Comparison of ENCODE assay signal across 15 cellular contexts in the genomic region with DNA sequence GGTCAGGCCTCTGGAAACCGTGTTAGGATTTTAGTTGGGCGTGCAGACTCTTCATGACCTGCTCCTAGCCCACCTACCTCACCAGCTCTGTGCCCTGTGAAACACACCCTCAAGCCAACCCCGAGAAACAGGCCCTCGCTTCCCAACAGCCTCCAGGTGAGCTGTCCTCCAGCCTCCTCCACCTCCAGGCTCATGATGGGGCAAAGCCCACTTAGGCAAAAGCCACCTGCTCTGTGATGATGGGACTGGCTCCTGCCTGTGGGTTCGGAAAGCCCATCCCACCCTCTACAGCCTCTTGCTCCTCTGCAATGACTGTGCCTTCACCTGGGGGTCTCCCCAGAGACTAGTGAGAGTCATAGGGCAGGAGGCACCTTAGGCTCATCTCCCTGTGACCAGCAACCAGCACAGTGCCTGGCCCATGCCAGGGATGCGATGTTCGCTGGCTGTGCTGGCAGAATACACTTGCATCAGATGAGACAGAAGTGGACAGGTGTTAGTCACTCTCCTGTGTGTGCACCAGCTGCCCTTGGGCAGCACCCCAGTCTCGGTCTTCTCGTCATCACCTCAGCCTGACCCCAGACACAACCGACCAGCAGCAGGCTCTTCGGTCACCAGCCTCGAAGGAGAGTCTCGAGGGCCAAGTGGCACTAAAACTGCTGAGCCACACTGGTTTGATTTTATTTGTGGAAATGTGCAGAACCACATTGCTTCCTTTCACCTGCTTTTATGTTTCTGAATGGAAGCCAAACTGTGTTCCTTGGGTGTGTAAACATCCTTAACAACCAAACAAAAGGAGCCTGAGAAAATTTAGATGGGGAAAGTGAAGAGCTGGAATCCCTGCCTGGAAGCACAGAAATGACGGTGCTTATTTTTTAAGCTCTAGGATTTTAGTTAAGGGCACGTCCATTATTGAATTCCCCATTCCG. TPM values are rescaled to one million over a fixed set of nuclear protein-coding genes. Genes with fewer than 3 reads are reported as not detected.
A peak's percentile ranks its signal among the peaks of the same experiment; 100 is the strongest.
DNase-seq lines count a peak whose midpoint lies in the region; ATAC-seq and TF ChIP-seq lines count a peak whose summit lies in the region.
"Had no signal": no experiment of that assay in that cellular context is flagged by ENCODE, and none has a peak within 500 bp of the region (broad histone marks: within the 10 kb centered on the region; RNA-seq: fewer than 3 reads in every experiment).

No MANE protein-coding gene starts in this region.

- H2AK9ac ChIP-seq in IMR-90 (replicated peaks; ENCODE audit: low read depth, low read length, poor library complexity), result no peak overlapping the region

- H3K14ac ChIP-seq in IMR-90 (replicated peaks; ENCODE audit: low read depth, low read length), result no peak overlapping the region

- H2BK5ac ChIP-seq in IMR-90 (ENCODE audit: low read depth, low read length, poor library complexity, severe bottlenecking), result peak overlapping the region; percentile 43

- H3K9me3 ChIP-seq in IMR-90 (ENCODE audit: control insufficient read depth, insufficient read depth, low read length) (no peaks in the 10 kb centered on the region), gastroesophageal sphincter (no peaks in the 10 kb centered on the region), stomach (no peaks in the 10 kb centered on the region)
- H3K9me3 ChIP-seq: adrenal gland, BLaER1 had no signal

- H3K23ac ChIP-seq in IMR-90 (ENCODE audit: low read depth, low read length), result peak overlapping the region; percentile 4; the same call in 1 of the 2 replicates

- peak overlapping the region; percentile 38; the same call in 1 of the 2 replicates for H2AK5ac ChIP-seq in IMR-90 (ENCODE audit: low read depth, low read length)

- H2BK15ac ChIP-seq in IMR-90 (ENCODE audit: low read depth, low read length), result no peak overlapping the region

- CTCF ChIA-PET in IMR-90 (lab: Yijun Ruan, JAX), result interaction anchor here (2.9 kb wide), 1 partner anchor 108 kb away, joined by 12 read pairs; a partner anchor contains a TSS

- TF ChIP-seq EP300 in gastroesophageal sphincter (IDR thresholded peaks at IDR 0.05) (no peak), stomach (IDR thresholded peaks at IDR 0.05) (no peak)

- H3K27ac ChIP-seq in IMR-90 (ENCODE audit: insufficient read depth, low read length), result no peak overlapping the region
- peak overlapping the region in 3 of 4 donors; percentile 18 to 99 (median 70) for H3K27ac ChIP-seq in gastroesophageal sphincter
- peak overlapping the region; percentile 11 to 86 (median 47) for H3K27ac ChIP-seq in stomach
- H3K27ac ChIP-seq: adrenal gland, BLaER1 had no signal

- 97% methylated on average over 5 of the region's 16 CpGs; no CpG with 5 or more reads in 1 of the 2 experiments for WGBS in IMR-90 (ENCODE audit: extremely low coverage in 2 of 2, insufficient read length in 1 of 2), 2 experiments
- 58 to 79% methylated on average over 7 of the region's 16 CpGs for WGBS in gastroesophageal sphincter (ENCODE audit: low coverage in 1 of 2), 2 donors
- WGBS in stomach, 5 donors, result 47 to 66% (median 56%) methylated on average over 15 to 16 of the region's 16 CpGs

- dilution Hi-C loops in IMR-90 (cut with HindIII; ENCODE audit: low sequenced_read_pairs, unreplicated experiment), result no loop called here

- peak overlapping the region; percentile 2; the same call in 1 of the 2 replicates for H3K4ac ChIP-seq in IMR-90 (ENCODE audit: low read depth, low read length)

- no peak for TF ChIP-seq RAD21 in IMR-90 (IDR thresholded peaks at IDR 0.05; ENCODE audit: low read length)

- H3K36me3 ChIP-seq in IMR-90 (ENCODE audit: control insufficient read depth, insufficient read depth, low read length) (peaks cover 30% of the 10 kb centered on the region), gastroesophageal sphincter (peaks cover 0 to 35% of the 10 kb centered on the region in 2 donors), stomach (peaks cover 24 to 40% (median 37%) of the 10 kb centered on the region in 4 donors)

- H3K9ac ChIP-seq in IMR-90 (ENCODE audit: low read depth, low read length), result no peak overlapping the region
- H3K9ac ChIP-seq: BLaER1 had no signal

- H4K8ac ChIP-seq in IMR-90 (ENCODE audit: low read depth in 2 of 2, low read length in 2 of 2), result no peak overlapping the region

- no TSS peak for BruUV-seq in IMR-90 (replicated peaks; lab: Mats Ljungman, UMichigan)

- H3K4me1 ChIP-seq in IMR-90 (ENCODE audit: control insufficient read depth, insufficient read depth, low read length), result peaks cover 32% of the 10 kb centered on the region
- H3K4me1 ChIP-seq in gastroesophageal sphincter, result peaks cover 5 to 94% (median 59%) of the 10 kb centered on the region in 3 donors
- peaks cover 55 to 75% (median 63%) of the 10 kb centered on the region in 4 donors for H3K4me1 ChIP-seq in stomach

- H2BK20ac ChIP-seq in IMR-90 (ENCODE audit: low read depth, low read length), result no peak overlapping the region

- no peak overlapping the region for H3K4me2 ChIP-seq in IMR-90 (ENCODE audit: low read depth, low read length)
- H3K4me2 ChIP-seq: BLaER1 had no signal

- TF ChIP-seq CTCF in IMR-90 (conservative IDR thresholded peaks at IDR 0.05; ENCODE audit: low read depth, low read length), result no peak
- TF ChIP-seq CTCF in gastroesophageal sphincter (IDR thresholded peaks at IDR 0.05), result no peak
- TF ChIP-seq CTCF in stomach (IDR thresholded peaks at IDR 0.05), result no peak

- no peak overlapping the region for H4K5ac ChIP-seq in IMR-90 (ENCODE audit: low read depth, low read length)

- no peak overlapping the region for H3K56ac ChIP-seq in IMR-90 (ENCODE audit: extremely low read depth, insufficient read depth, low read length)

- POLR2A ChIA-PET in IMR-90 (lab: Charles Lee; ENCODE audit: unreplicated experiment), result no interaction called here

- H3K27me3 ChIP-seq in IMR-90 (ENCODE audit: control insufficient read depth, insufficient read depth, low read length) (no peaks in the 10 kb centered on the region), gastroesophageal sphincter (no peaks in the 10 kb centered on the region), stomach (no peaks in the 10 kb centered on the region)
- H3K27me3 ChIP-seq: adrenal gland, BLaER1 had no signal

- H3K18ac ChIP-seq in IMR-90 (ENCODE audit: low read depth, low read length), result no peak overlapping the region

- no peak overlapping the region; the same call in 1 of the 2 replicates for H4K91ac ChIP-seq in IMR-90 (ENCODE audit: insufficient read depth, low read depth, low read length)

- in situ Hi-C loops in IMR-90 (cut with MboI; ENCODE audit: low sequenced_read_pairs), result loop anchor here (10.0 to 25.0 kb wide), 2 partner anchors 144 to 604 kb away; no protein-coding TSS in a partner anchor

- ATAC-seq in IMR-90 (ENCODE audit: low read depth), result no peak
- no peak for ATAC-seq in gastroesophageal sphincter
- no peak for ATAC-seq in stimulated activated naive CD8-positive, alpha-beta T cell treated with anti-CD3 and anti-CD28 coated beads, Interleukin-15, Interleukin-2, amounts not matched to agents 100 U/mL and 50 U/mL, for 24 hours
- ATAC-seq: activated CD8-positive, alpha-beta T cell treated with anti-CD3 and anti-CD28 coated beads for 36 hours; K562 had no signal

- no peak for DNase-seq in IMR-90
- peak; percentile 46 for DNase-seq in NCI-H69 (lab: John Stamatoyannopoulos, UW)
- peak; percentile 25 for DNase-seq in stomach
- DNase-seq in NCI-H1092 treated with DMSO at 0.1 percent for 48 hours (lab: John Stamatoyannopoulos, UW), result no peak
- DNase-seq in mucosa of gallbladder (ENCODE audit: low spot score), result no peak
- no peak for DNase-seq in stimulated activated naive CD8-positive, alpha-beta T cell treated with anti-CD3 and anti-CD28 coated beads, Interleukin-15, Interleukin-2, amounts not matched to agents 100 U/mL and 50 U/mL, for 24 hours
- DNase-seq: activated CD8-positive, alpha-beta T cell treated with anti-CD3 and anti-CD28 coated beads for 36 hours; adrenal gland; DND-41; midbrain; NCI-H1436; occipital lobe had no signal

- H3K79me1 ChIP-seq in IMR-90 (ENCODE audit: low read depth in 1 of 2, low read length in 2 of 2), result peaks cover 27 to 89% of the 10 kb centered on the region in 2 experiments

- intact Hi-C loops in IMR-90 (cut with micrococcal nuclease), result loop anchor here (10.0 kb wide), 1 partner anchor 414 kb away; no protein-coding TSS in a partner anchor
- intact Hi-C loops in stomach (cut with DNase I; ENCODE audit: low total_unique reads), result loop anchor here (5.0 to 10.0 kb wide), 2 partner anchors 84 to 146 kb away; no protein-coding TSS in a partner anchor

- no peak for TF ChIP-seq POLR2A in IMR-90 (IDR thresholded peaks at IDR 0.05; ENCODE audit: low read depth, low read length)
- no peak for TF ChIP-seq POLR2A in gastroesophageal sphincter (IDR thresholded peaks at IDR 0.05)
- TF ChIP-seq POLR2A in stomach (IDR thresholded peaks at IDR 0.05), result no peak

- H2BK120ac ChIP-seq in IMR-90 (ENCODE audit: low read depth, low read length), result no peak overlapping the region

- H3K9me1 ChIP-seq in IMR-90 (ENCODE audit: insufficient read depth, low read length), result peaks cover 23% of the 10 kb centered on the region; the same call in 1 of the 2 replicates

- H4K20me1 ChIP-seq in IMR-90 (ENCODE audit: insufficient read depth, low read length), result peaks cover 100% of the 10 kb centered on the region

- no peak overlapping the region for H2AFZ ChIP-seq in IMR-90 (replicated peaks; ENCODE audit: low read length, poor library complexity)

- H3K4me3 ChIP-seq in IMR-90 (ENCODE audit: insufficient read depth, low read depth, low read length) (no peak overlapping the region), gastroesophageal sphincter (no peak overlapping the region), stomach (no peak overlapping the region)
- H3K4me3 ChIP-seq: adrenal gland, BLaER1, K562 had no signal

TF ChIP-seq in IMR-90, 13 proteins besides CTCF, POLR2A, EP300 and RAD21 (continues in another document):
- TF ChIP-seq NFE2L2 (IDR thresholded peaks at IDR 0.05; ENCODE audit: low read depth, low read length), result no peak
- no peak for TF ChIP-seq RCOR1 (IDR thresholded peaks at IDR 0.05; ENCODE audit: insufficient replicate concordance, low read length)
- no peak for TF ChIP-seq MAFK (IDR thresholded peaks at IDR 0.05; ENCODE audit: low read depth, low read length)
- no peak for TF ChIP-seq MXI1 (IDR thresholded peaks at IDR 0.05; ENCODE audit: borderline replicate concordance, low read depth, low read length)

RNA-seq across cellular contexts. Expression of a gene that starts 10.7 kb away (rescaled TPM):
- total RNA-seq in IMR-90 (2012; rRNA removed) (66.4 and 72.2 TPM in 2 replicates), gastroesophageal sphincter (100 to 1,000 TPM in 3 of 4 donors, 10 to 100 TPM in 1; 78.3 to 182 (median 152) TPM), stomach (10 to 100 TPM in 4 of 5 donors, 1 to 10 TPM in 1; 1.2 to 90.1 (median 74.1) TPM), mucosa of gallbladder (48.4 TPM)
- polyA plus RNA-seq in IMR-90 (2012; rRNA removed) (56.7 and 63.3 TPM in 2 replicates), stomach (10 to 100 TPM; 23.2 to 36.8 (median 29.0) TPM)
- 42.0 and 49.1 TPM in 2 replicates for polyA plus RNA-seq in IMR-90 (2012; cell fraction: cytosol; rRNA removed)
- polyA plus RNA-seq in IMR-90 (2012; cell fraction: nucleus; rRNA removed; ENCODE audit: low replicate concordance), result 40.5 and 49.4 TPM in 2 replicates

Comparison
In these comparisons a context has a peak if more than half of its experiments do, and no peak if none do; other contexts are left out.
1. DNase-seq: peak in NCI-H69 (single experiment) and stomach (single experiment); none in IMR-90 (single experiment), NCI-H1092 treated with DMSO at 0.1 percent for 48 hours (single experiment), mucosa of gallbladder (single experiment) and stimulated activated naive CD8-positive, alpha-beta T cell treated with anti-CD3 and anti-CD28 coated beads, Interleukin-15, Interleukin-2, amounts not matched to agents 100 U/mL and 50 U/mL, for 24 hours (single experiment).